Comparison of ENCODE assay signal across 19 cellular contexts in the genomic region with DNA sequence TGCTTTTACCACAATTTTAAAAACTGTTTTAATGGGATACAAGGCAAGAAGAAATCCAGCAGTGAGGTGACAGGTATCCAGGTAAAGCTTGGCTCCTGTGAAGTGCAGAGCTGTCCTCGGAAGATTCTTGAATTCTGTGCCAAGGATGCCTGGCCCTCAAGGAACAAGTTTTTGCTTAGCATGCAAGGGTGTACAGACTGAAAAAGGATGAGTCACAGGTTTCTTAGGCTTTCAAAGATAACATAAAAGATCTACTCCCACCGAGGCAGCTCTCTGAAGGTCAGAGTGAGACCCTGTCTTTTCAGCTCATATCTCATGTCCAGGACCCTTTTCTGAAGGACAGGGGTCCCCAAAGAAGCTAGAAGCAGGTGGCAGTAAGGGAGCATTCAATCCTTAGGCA.
DNase-seq lines count a peak whose midpoint lies in the region; ATAC-seq and TF ChIP-seq lines count a peak whose summit lies in the region.
"Had no signal": no experiment of that assay in that cellular context is flagged by ENCODE, and none has a peak within 500 bp of the region (broad histone marks: within the 10 kb centered on the region; RNA-seq: fewer than 3 reads in every experiment).

No MANE protein-coding gene starts in this region.

- no peak overlapping the region for H3K27ac ChIP-seq in brain microvascular endothelial cell
- H3K27ac ChIP-seq in foreskin keratinocyte: no peak overlapping the region
- no peak overlapping the region for H3K27ac ChIP-seq in stomach
- H3K27ac ChIP-seq: Peyer's patch had no signal

- H3K36me3 Mint-ChIP-seq in Caco-2 (ENCODE audit: insufficient read depth, unreplicated experiment): peaks cover 13% of the 10 kb centered on the region
- H3K36me3 Mint-ChIP-seq in activated CD4-positive, alpha-beta memory T cell treated with anti-CD3 and anti-CD28 coated beads for 36 hours: peaks cover 29% of the 10 kb centered on the region

- no peaks in the 10 kb centered on the region for H3K4me1 ChIP-seq in foreskin keratinocyte
- peaks cover 7% of the 10 kb centered on the region for H3K4me1 ChIP-seq in Caco-2
- peaks cover 0 to 39% (median 13%) of the 10 kb centered on the region in 4 donors for H3K4me1 ChIP-seq in stomach
- H3K4me1 ChIP-seq: Peyer's patch had no signal

- no peaks in the 10 kb centered on the region for H3K9me3 Mint-ChIP-seq in Caco-2 (ENCODE audit: unreplicated experiment)
- H3K9me3 Mint-ChIP-seq in activated CD4-positive, alpha-beta memory T cell treated with anti-CD3 and anti-CD28 coated beads for 36 hours: peaks cover 8% of the 10 kb centered on the region

- BruUV-seq in Caco-2 (replicated peaks; lab: Mats Ljungman, UMichigan): no TSS peak

- no peak overlapping the region for H3K4me3 ChIP-seq in brain microvascular endothelial cell (ENCODE audit: low read depth, low read length)
- no peak overlapping the region for H3K4me3 ChIP-seq in Caco-2 (ENCODE audit: low read depth, low read length)
- H3K4me3 ChIP-seq in stomach: no peak overlapping the region
- H3K4me3 ChIP-seq: Peyer's patch had no signal

- peaks cover 15% of the 10 kb centered on the region for H3K4me1 Mint-ChIP-seq in Caco-2 (ENCODE audit: low read depth, unreplicated experiment)
- peaks cover 5% of the 10 kb centered on the region for H3K4me1 Mint-ChIP-seq in activated CD4-positive, alpha-beta memory T cell treated with anti-CD3 and anti-CD28 coated beads for 36 hours (ENCODE audit: low read depth)

- no peak overlapping the region for H3K27ac Mint-ChIP-seq in Caco-2 (ENCODE audit: unreplicated experiment)
- H3K27ac Mint-ChIP-seq in activated CD4-positive, alpha-beta memory T cell treated with anti-CD3 and anti-CD28 coated beads for 36 hours: no peak overlapping the region

- TF ChIP-seq CTCF in brain microvascular endothelial cell (IDR thresholded peaks at IDR 0.05; ENCODE audit: low read depth, low read length, missing control alignments) (no peak), foreskin keratinocyte (conservative IDR thresholded peaks at IDR 0.05) (no peak), Caco-2 (IDR thresholded peaks at IDR 0.05; ENCODE audit: insufficient read depth in 1 of 2, low read depth in 1 of 2, low read length in 1 of 2, severe bottlenecking in 1 of 2, unreplicated experiment in 1 of 2) (no peak), stomach (IDR thresholded peaks at IDR 0.05) (no peak)

- POLR2A ChIA-PET in Caco-2 (lab: Charles Lee): no interaction called here
- POLR2A ChIA-PET in activated CD4-positive, alpha-beta memory T cell treated with anti-CD3 and anti-CD28 coated beads for 36 hours (lab: Charles Lee): no interaction called here

- no peaks in the 10 kb centered on the region for H3K36me3 ChIP-seq in brain microvascular endothelial cell (replicated peaks)
- peaks cover 6% of the 10 kb centered on the region for H3K36me3 ChIP-seq in Caco-2 (ENCODE audit: control insufficient read depth, insufficient read depth, low read length)
- H3K36me3 ChIP-seq in stomach: peaks cover 0 to 34% (median 23%) of the 10 kb centered on the region in 4 donors

- in situ Hi-C loops in brain microvascular endothelial cell (cut with HindIII; ENCODE audit: low pct_ligation_motif_present, low sequenced_read_pairs): no loop called here

- no peak for TF ChIP-seq POLR2A in stomach (IDR thresholded peaks at IDR 0.05)

- DNase-seq in ELR (ENCODE audit: low read depth) (peak; percentile 28), OCI-M1 (lab: John Stamatoyannopoulos, UW) (peak; percentile 8), brain microvascular endothelial cell (peak; percentile 23), foreskin keratinocyte (peak in 1 of 2 donors; percentile 27), Caco-2 (no peak), stomach (no peak)
- DNase-seq in activated CD4-positive, alpha-beta memory T cell treated with anti-CD3 and anti-CD28 coated beads for 36 hours: no peak
- DNase-seq: AML-193, Calu3, GDM1, GOT3, KBM-7, MM.1S, NCI-H1105 treated with DMSO at 0.1 percent for 48 hours, NCI-H187, NCI-H82, Peyer's patch, SHP77 had no signal

- no peaks in the 10 kb centered on the region for H3K27me3 Mint-ChIP-seq in Caco-2 (ENCODE audit: insufficient read depth, unreplicated experiment)
- no peaks in the 10 kb centered on the region for H3K27me3 Mint-ChIP-seq in activated CD4-positive, alpha-beta memory T cell treated with anti-CD3 and anti-CD28 coated beads for 36 hours

- intact Hi-C loops in Caco-2 (cut with micrococcal nuclease; ENCODE audit: unreplicated experiment): no loop called here
- intact Hi-C loops in stomach (cut with DNase I; ENCODE audit: low total_unique reads): no loop called here
- intact Hi-C loops in activated CD4-positive, alpha-beta memory T cell treated with anti-CD3 and anti-CD28 coated beads for 36 hours (cut with micrococcal nuclease): no loop called here

- CTCF ChIA-PET in Caco-2 (lab: Charles Lee): no interaction called here
- CTCF ChIA-PET in activated CD4-positive, alpha-beta memory T cell treated with anti-CD3 and anti-CD28 coated beads for 36 hours (lab: Charles Lee): no interaction called here

- no peak for TF ChIP-seq EP300 in stomach (IDR thresholded peaks at IDR 0.05)

- 72 to 92% (median 79%) methylated on average over 2 of the region's 2 CpGs for WGBS in stomach, 5 donors

- H3K27me3 ChIP-seq in brain microvascular endothelial cell (replicated peaks): no peaks in the 10 kb centered on the region
- H3K27me3 ChIP-seq in foreskin keratinocyte: no peaks in the 10 kb centered on the region
- H3K27me3 ChIP-seq in Caco-2 (replicated peaks; ENCODE audit: control insufficient read depth, insufficient read depth, low read length): no peaks in the 10 kb centered on the region
- no peaks in the 10 kb centered on the region for H3K27me3 ChIP-seq in stomach
- H3K27me3 ChIP-seq: Peyer's patch had no signal

- ATAC-seq in foreskin keratinocyte: peak; percentile 71
- ATAC-seq in GM21447 (IDR thresholded peaks at IDR 0.05; ENCODE audit: unreplicated experiment): no peak

- H3K9me3 ChIP-seq in Caco-2: peaks cover 10% of the 10 kb centered on the region; the same call in 1 of the 2 replicates
- peaks cover 0 to 8% (median 0%) of the 10 kb centered on the region in 4 donors for H3K9me3 ChIP-seq in stomach
- H3K9me3 ChIP-seq: Peyer's patch had no signal

- no peak overlapping the region for H3K4me3 Mint-ChIP-seq in Caco-2 (ENCODE audit: unreplicated experiment)
- no peak overlapping the region for H3K4me3 Mint-ChIP-seq in activated CD4-positive, alpha-beta memory T cell treated with anti-CD3 and anti-CD28 coated beads for 36 hours

Comparison
In these comparisons a context has a peak if more than half of its experiments do, and no peak if none do; other contexts are left out.
1. DNase-seq: peak in ELR (single experiment), OCI-M1 (single experiment) and brain microvascular endothelial cell (single experiment); none in Caco-2 (0 of 2), stomach (single experiment) and activated CD4-positive, alpha-beta memory T cell treated with anti-CD3 and anti-CD28 coated beads for 36 hours (single experiment).